In the genomic region with DNA sequence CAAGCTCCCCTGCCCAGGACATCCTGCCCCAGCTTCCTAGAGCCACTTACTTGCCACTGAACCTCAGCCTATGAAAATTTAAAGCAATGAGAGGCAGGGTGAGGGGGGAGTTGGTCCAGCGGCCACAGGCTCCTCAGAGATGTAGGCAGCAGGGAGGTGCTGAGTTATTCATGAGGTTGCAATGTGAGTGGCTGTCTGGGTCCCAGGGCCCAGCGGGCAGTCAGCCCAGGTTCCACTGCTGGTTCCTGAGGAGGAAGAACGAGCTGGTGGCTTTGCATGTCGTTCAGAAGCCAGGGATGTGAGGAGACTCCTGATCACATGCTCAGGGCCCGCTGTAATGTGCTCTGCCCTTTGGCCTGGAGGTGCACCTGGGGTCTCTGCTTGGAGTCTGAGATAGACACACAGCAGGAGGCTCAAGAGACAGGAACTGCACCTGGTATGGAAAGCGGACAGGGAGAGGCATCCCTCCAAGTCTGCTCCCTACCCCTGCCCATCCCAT, we compare ENCODE assay signal across 19 cellular contexts. TPM values are rescaled to one million over a fixed set of nuclear protein-coding genes. Genes with fewer than 3 reads are reported as not detected.
"Had no signal": no experiment of that assay in that cellular context is flagged by ENCODE, and none has a peak within 500 bp of the region (broad histone marks: within the 10 kb centered on the region; RNA-seq: fewer than 3 reads in every experiment).

A gene (minus strand): TSS at position 51 of the 499 bp plus-strand sequence. CDS start 432 bp downstream, outside the sequence.

- DNase-seq: activated CD4-positive, alpha-beta T cell treated with anti-CD3 and anti-CD28 coated beads, Interleukin-2, amount 10 ng/mL, durations not matched to agents 7 days and 5 days; activated CD4-positive, CD25-positive, alpha-beta regulatory T cell; activated T-cell treated with anti-CD3 and anti-CD28 coated beads for 4 hours; amygdala; brain microvascular endothelial cell; effector memory CD4-positive, alpha-beta T cell; foreskin melanocyte; head of caudate nucleus; immature natural killer cell; ovary; sigmoid colon; stimulated activated CD4-positive, alpha-beta T cell treated with anti-CD3 and anti-CD28 coated beads, Interleukin-1b, Interleukin-23, amount 100 ng/mL, for 48 hours; SW 1271 had no signal

- H3K27me3 ChIP-seq: brain microvascular endothelial cell, ovary had no signal

- H3K27ac ChIP-seq: brain microvascular endothelial cell, epithelial cell of prostate, ovary, sigmoid colon had no signal

- H3K9me3 ChIP-seq: ovary, sigmoid colon had no signal

- H3K4me3 ChIP-seq: ovary, sigmoid colon had no signal

- H3K36me3 ChIP-seq: brain microvascular endothelial cell, ovary, sigmoid colon had no signal

- H3K9me3 Mint-ChIP-seq: activated CD4-positive, alpha-beta T cell treated with anti-CD3 and anti-CD28 coated beads, Interleukin-2, amount 10 ng/mL, durations not matched to agents 7 days and 5 days; activated naive CD4-positive, alpha-beta T cell treated with anti-CD3 and anti-CD28 coated beads, Interleukin-2, amount 50 U/mL, for 24 hours; immature natural killer cell; nephron; T-helper 2 cell treated with Interferon-gamma antibody and Interleukin-4, amounts not matched to agents 5 μg/mL and 100 μg/mL, for 36 hours had no signal

- H3K27ac Mint-ChIP-seq: activated naive CD4-positive, alpha-beta T cell treated with anti-CD3 and anti-CD28 coated beads, Interleukin-2, amount 50 U/mL, for 24 hours; nephron had no signal

- H3K4me3 Mint-ChIP-seq: activated CD4-positive, alpha-beta T cell treated with anti-CD3 and anti-CD28 coated beads, Interleukin-2, amount 10 ng/mL, durations not matched to agents 7 days and 5 days; activated naive CD4-positive, alpha-beta T cell treated with anti-CD3 and anti-CD28 coated beads, Interleukin-2, amount 50 U/mL, for 24 hours; nephron; T-helper 2 cell treated with Interferon-gamma antibody and Interleukin-4, amounts not matched to agents 5 μg/mL and 100 μg/mL, for 36 hours had no signal

RNA-seq across cellular contexts. Expression of the gene that starts here (rescaled TPM):
- polyA plus RNA-seq: fibroblast of lung, immature natural killer cell, ovary, sigmoid colon, urinary bladder had no signal
